1 cellular context compared by ENCODE assay signal in genomic region chr17:33464669-33465275, GRCh38.
TF ChIP-seq lines count a peak whose summit lies in the region.

No MANE protein-coding gene starts in this region.

TF ChIP-seq in HepG2, 621 proteins besides CTCF, POLR2A, EP300 and RAD21 (continued from another document):
- no peak for TF ChIP-seq THAP9 (CRISPR knock-in tag; IDR thresholded peaks at IDR 0.05; ENCODE audit: borderline replicate concordance)
- no peak for TF ChIP-seq ARHGAP35 (CRISPR knock-in tag; IDR thresholded peaks at IDR 0.05; ENCODE audit: borderline replicate concordance)
- no peak for TF ChIP-seq AGO2 (optimal IDR thresholded peaks at IDR 0.05; ENCODE audit: low read depth, low read length)
- no peak for TF ChIP-seq ZBTB1 (CRISPR knock-in tag; IDR thresholded peaks at IDR 0.05; ENCODE audit: borderline replicate concordance)
- no peak for TF ChIP-seq KLF16 (CRISPR knock-in tag; IDR thresholded peaks at IDR 0.05)
- no peak for TF ChIP-seq ZNF569 (CRISPR knock-in tag; IDR thresholded peaks at IDR 0.05; ENCODE audit: borderline replicate concordance)
- TF ChIP-seq NBN (conservative IDR thresholded peaks at IDR 0.05): no peak
- TF ChIP-seq ZBTB2 (CRISPR knock-in tag; IDR thresholded peaks at IDR 0.05; ENCODE audit: low read depth): no peak
- TF ChIP-seq HMGA1 (CRISPR knock-in tag; conservative IDR thresholded peaks at IDR 0.05): no peak
- TF ChIP-seq ZBED4 (CRISPR knock-in tag; IDR thresholded peaks at IDR 0.05; ENCODE audit: borderline replicate concordance): no peak
- no peak for TF ChIP-seq ZNF768 (CRISPR knock-in tag; IDR thresholded peaks at IDR 0.05)
